8 cellular contexts compared by ENCODE assay signal in the genomic region with DNA sequence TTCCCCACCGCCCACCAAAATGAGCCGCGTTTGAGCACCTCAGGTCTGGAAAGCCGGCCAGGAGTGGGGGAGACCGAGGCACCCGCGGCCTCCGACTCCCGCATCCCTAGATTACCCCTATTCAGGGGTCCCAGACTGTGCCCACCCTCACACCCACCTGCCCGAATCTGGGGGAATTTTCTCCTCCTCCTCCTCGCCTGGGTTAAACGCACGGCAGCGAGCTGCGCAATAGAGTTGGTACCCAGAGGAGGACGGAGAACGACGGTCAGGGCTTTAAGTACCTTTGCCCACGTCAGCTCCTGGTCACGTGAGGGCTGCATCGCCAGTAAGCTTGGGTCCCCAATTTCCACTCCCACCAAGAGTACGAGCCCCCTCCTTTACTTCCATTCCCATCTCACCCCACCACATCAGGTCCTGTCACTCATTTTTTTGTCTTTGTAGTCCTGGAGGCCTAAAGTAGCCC. TPM values are rescaled to one million over a fixed set of nuclear protein-coding genes. Genes with fewer than 3 reads are reported as not detected.
DNase-seq lines count a peak whose midpoint lies in the region; ATAC-seq and TF ChIP-seq lines count a peak whose summit lies in the region.

A gene (minus strand): TSS at position 250 of the 463 bp plus-strand sequence. CDS start 2,262 bp downstream, outside the sequence.

- peak within 1 kb of the TSS; percentile 45 for H3K4me3 ChIP-seq in lung
- peak within 1 kb of the TSS; percentile 51 to 78 (median 62) for H3K4me3 ChIP-seq in stomach

- intact Hi-C loops in stomach (cut with DNase I; ENCODE audit: low total_unique reads), result no loop called here

- DNase-seq in activated CD4-positive, alpha-beta T cell treated with anti-CD3 and anti-CD28 coated beads for 48 hours, result peak; percentile 17
- no peak for DNase-seq in activated CD4-positive, alpha-beta T cell treated with anti-CD3 and anti-CD28 coated beads, Interleukin-2, amount 50 U/mL, for 1 hour
- no peak for DNase-seq in RWPE1 (ENCODE audit: low spot score)
- no peak for DNase-seq in effector memory CD8-positive, alpha-beta T cell
- DNase-seq in lung (ENCODE audit: low spot score), result peak; percentile 38
- peak; percentile 36 for DNase-seq in stomach
- DNase-seq in SKM-1 treated with dmso at 0.1 percent for 144 hours (lab: John Stamatoyannopoulos, UW; ENCODE audit: unreplicated experiment), result no peak

- H3K27ac ChIP-seq in RWPE1 (peak within 1 kb of the TSS; percentile 21; the same call in 1 of the 2 replicates), lung (ENCODE audit: low read depth in 1 of 2, low read length in 1 of 2) (peak within 1 kb of the TSS in 1 of 2 donors; percentile 51), stomach (peak within 1 kb of the TSS; percentile 62 to 84 (median 75))

- H3K4me1 ChIP-seq in lung (ENCODE audit: control insufficient read depth in 2 of 2, insufficient read depth in 2 of 2, low read length in 2 of 2), result no peaks in the 10 kb centered on the region
- H3K4me1 ChIP-seq in stomach, result peaks cover 0 to 9% (median 2%) of the 10 kb centered on the region in 4 donors

- H3K27me3 ChIP-seq in lung (ENCODE audit: control insufficient read depth, insufficient read depth) (peaks cover 3% of the 10 kb centered on the region), stomach (peaks cover 0 to 9% (median 0%) of the 10 kb centered on the region in 3 donors)

- peak within 1 kb of the TSS; percentile 81 to 93 for H3K4me3 Mint-ChIP-seq in effector memory CD8-positive, alpha-beta T cell

- POLR2A ChIA-PET in RWPE1 (lab: Yijun Ruan, JAX; ENCODE audit: low non-redundant PET), result no interaction called here

- H3K36me3 ChIP-seq in lung (ENCODE audit: control insufficient read depth in 2 of 2, insufficient read depth in 2 of 2, low read length in 2 of 2), result no peaks in the 10 kb centered on the region
- peaks cover 0 to 13% (median 4%) of the 10 kb centered on the region in 4 donors for H3K36me3 ChIP-seq in stomach

- H3K4me1 Mint-ChIP-seq in effector memory CD8-positive, alpha-beta T cell (ENCODE audit: low read depth in 2 of 2), result peaks cover 4 to 6% of the 10 kb centered on the region in 2 donors

- peak within 1 kb of the TSS in 1 of 2 donors; percentile 81 for H3K27ac Mint-ChIP-seq in effector memory CD8-positive, alpha-beta T cell

- TF ChIP-seq POLR2A in stomach (IDR thresholded peaks at IDR 0.05), result no peak

- no peaks in the 10 kb centered on the region for H3K9me3 Mint-ChIP-seq in effector memory CD8-positive, alpha-beta T cell

- H3K27me3 Mint-ChIP-seq in effector memory CD8-positive, alpha-beta T cell, result peaks cover 15 to 19% of the 10 kb centered on the region in 2 donors

- TF ChIP-seq CTCF in RWPE1 (conservative IDR thresholded peaks at IDR 0.05; ENCODE audit: low read depth) (no peak), lung (IDR thresholded peaks at IDR 0.05; ENCODE audit: control extremely low read depth, extremely low read depth) (no peak), stomach (IDR thresholded peaks at IDR 0.05) (no peak)

- H3K36me3 Mint-ChIP-seq in effector memory CD8-positive, alpha-beta T cell (ENCODE audit: insufficient read depth), result peaks cover 3% of the 10 kb centered on the region

- CTCF ChIA-PET in RWPE1 (lab: Yijun Ruan, JAX), result no interaction called here

- H3K9me3 ChIP-seq in lung (ENCODE audit: control insufficient read depth in 2 of 2, insufficient read depth in 1 of 2, low read length in 1 of 2) (no peaks in the 10 kb centered on the region), stomach (no peaks in the 10 kb centered on the region)

- WGBS in lung, 2 donors, result 3 to 30% methylated on average over 19 to 22 of the region's 22 CpGs
- WGBS in stomach, 5 donors, result 5 to 44% (median 8%) methylated on average over 19 to 22 of the region's 22 CpGs

- no peak for TF ChIP-seq EP300 in stomach (IDR thresholded peaks at IDR 0.05)

- peak; percentile 49 for ATAC-seq in HG03139 (IDR thresholded peaks at IDR 0.05; ENCODE audit: unreplicated experiment)
- no peak for ATAC-seq in effector memory CD8-positive, alpha-beta T cell (replicated peaks)
- no peak for ATAC-seq in lung (ENCODE audit: insufficient read depth, low FRiP score)

RNA-seq across cellular contexts. Expression of the gene that starts here (rescaled TPM):
- 10 to 100 TPM; 29.0 to 58.4 TPM for total RNA-seq in lung
- 10 to 100 TPM; 13.5 to 19.3 TPM for polyA plus RNA-seq in lung
- total RNA-seq in stomach, result 10 to 100 TPM in 3 of 5 donors, 1 to 10 TPM in 2; 4.2 to 35.3 (median 20.4) TPM
- 10 to 100 TPM in 1 of 3 donors, 1 to 10 TPM in 2; 4.6 to 11.8 (median 5.1) TPM for polyA plus RNA-seq in stomach

Comparison
In these comparisons a context has a peak if more than half of its experiments do, and no peak if none do; other contexts are left out.
1. DNase-seq: peak in activated CD4-positive, alpha-beta T cell treated with anti-CD3 and anti-CD28 coated beads for 48 hours (single experiment), lung (single experiment) and stomach (single experiment); none in activated CD4-positive, alpha-beta T cell treated with anti-CD3 and anti-CD28 coated beads, Interleukin-2, amount 50 U/mL, for 1 hour (single experiment), RWPE1 (single experiment), effector memory CD8-positive, alpha-beta T cell (0 of 3) and SKM-1 treated with dmso at 0.1 percent for 144 hours (single experiment).